In the genomic region with DNA sequence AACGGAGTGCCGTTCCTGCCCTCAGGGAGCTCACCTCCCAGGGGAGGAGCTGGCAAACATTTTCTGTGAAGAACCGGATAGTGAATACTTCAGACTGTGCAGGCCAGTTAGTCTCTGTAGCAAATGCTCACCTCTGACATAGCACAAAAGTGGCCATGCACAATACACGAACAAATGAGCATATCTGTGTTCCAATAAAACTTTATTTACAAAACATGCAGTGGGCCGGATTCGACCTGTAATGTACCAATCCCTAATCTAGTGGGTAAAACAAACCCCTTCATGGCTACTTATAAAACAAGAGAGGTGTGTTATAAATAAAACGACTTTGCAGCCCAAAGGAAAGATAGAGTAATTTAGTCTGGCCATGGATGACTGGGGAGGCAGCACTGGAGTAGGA, we compare ENCODE assay signal across 1 cellular context.
A peak's percentile ranks its signal among the peaks of the same experiment; 100 is the strongest.
TF ChIP-seq lines count a peak whose summit lies in the region.

No MANE protein-coding gene starts in this region.

TF ChIP-seq in K562, 482 proteins besides CTCF, POLR2A, EP300 and RAD21:
- no peak for TF ChIP-seq ZNF644 (tag; IDR thresholded peaks at IDR 0.05; ENCODE audit: low read depth)
- TF ChIP-seq, protein P1, sequence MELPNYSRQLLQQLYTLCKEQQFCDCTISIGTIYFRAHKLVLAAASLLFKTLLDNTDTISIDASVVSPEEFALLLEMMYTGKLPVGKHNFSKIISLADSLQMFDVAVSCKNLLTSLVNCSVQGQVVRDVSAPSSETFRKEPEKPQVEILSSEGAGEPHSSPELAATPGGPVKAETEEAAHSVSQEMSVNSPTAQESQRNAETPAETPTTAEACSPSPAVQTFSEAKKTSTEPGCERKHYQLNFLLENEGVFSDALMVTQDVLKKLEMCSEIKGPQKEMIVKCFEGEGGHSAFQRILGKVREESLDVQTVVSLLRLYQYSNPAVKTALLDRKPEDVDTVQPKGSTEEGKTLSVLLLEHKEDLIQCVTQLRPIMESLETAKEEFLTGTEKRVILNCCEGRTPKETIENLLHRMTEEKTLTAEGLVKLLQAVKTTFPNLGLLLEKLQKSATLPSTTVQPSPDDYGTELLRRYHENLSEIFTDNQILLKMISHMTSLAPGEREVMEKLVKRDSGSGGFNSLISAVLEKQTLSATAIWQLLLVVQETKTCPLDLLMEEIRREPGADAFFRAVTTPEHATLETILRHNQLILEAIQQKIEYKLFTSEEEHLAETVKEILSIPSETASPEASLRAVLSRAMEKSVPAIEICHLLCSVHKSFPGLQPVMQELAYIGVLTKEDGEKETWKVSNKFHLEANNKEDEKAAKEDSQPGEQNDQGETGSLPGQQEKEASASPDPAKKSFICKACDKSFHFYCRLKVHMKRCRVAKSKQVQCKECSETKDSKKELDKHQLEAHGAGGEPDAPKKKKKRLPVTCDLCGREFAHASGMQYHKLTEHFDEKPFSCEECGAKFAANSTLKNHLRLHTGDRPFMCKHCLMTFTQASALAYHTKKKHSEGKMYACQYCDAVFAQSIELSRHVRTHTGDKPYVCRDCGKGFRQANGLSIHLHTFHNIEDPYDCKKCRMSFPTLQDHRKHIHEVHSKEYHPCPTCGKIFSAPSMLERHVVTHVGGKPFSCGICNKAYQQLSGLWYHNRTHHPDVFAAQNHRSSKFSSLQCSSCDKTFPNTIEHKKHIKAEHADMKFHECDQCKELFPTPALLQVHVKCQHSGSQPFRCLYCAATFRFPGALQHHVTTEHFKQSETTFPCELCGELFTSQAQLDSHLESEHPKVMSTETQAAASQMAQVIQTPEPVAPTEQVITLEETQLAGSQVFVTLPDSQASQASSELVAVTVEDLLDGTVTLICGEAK (IDR thresholded peaks at IDR 0.05), result peak; percentile 94
- TF ChIP-seq, protein P1 (CRISPR knock-in tag; IDR thresholded peaks at IDR 0.05), result peak; percentile 84
